Comparison of ENCODE assay signal across 20 cellular contexts in genomic region chr12:121288941-121289340, GRCh38. TPM values are rescaled to one million over a fixed set of nuclear protein-coding genes. Genes with fewer than 3 reads are reported as not detected.
DNase-seq lines count a peak whose midpoint lies in the region; ATAC-seq and TF ChIP-seq lines count a peak whose summit lies in the region.
"Had no signal": no experiment of that assay in that cellular context is flagged by ENCODE, and none has a peak within 500 bp of the region (broad histone marks: within the 10 kb centered on the region; RNA-seq: fewer than 3 reads in every experiment).

No MANE protein-coding gene starts in this region.

- H3K36me3 ChIP-seq in upper lobe of left lung (peaks cover 0 to 12% (median 0%) of the 10 kb centered on the region in 4 donors), endodermal cell (ENCODE audit: control insufficient read depth, insufficient read depth, low read length) (peaks cover 16% of the 10 kb centered on the region)

- H3K9me3 Mint-ChIP-seq in mesothelial cell of epicardium (no peaks in the 10 kb centered on the region), endodermal cell (no peaks in the 10 kb centered on the region)
- H3K9me3 Mint-ChIP-seq: activated CD4-positive, alpha-beta T cell treated with anti-CD3 and anti-CD28 coated beads, Interleukin-2, amount 10 ng/mL, durations not matched to agents 7 days and 5 days; activated naive CD4-positive, alpha-beta T cell treated with anti-CD3 and anti-CD28 coated beads, Interleukin-2, amount 50 U/mL, for 24 hours; effector memory CD8-positive, alpha-beta T cell; stimulated activated effector memory CD8-positive, alpha-beta T cell treated with anti-CD3 and anti-CD28 coated beads, Interleukin-12 subunit alpha, Interleukin-12 subunit beta, amount 100 ng/mL, for 72 hours had no signal

- intact Hi-C loops in dorsolateral prefrontal cortex (cut with DNase I): no loop called here

- WGBS in upper lobe of left lung, 2 donors: 44 to 66% methylated on average over 7 of the region's 7 CpGs
- 79 to 100% methylated on average over 1 to 7 of the region's 7 CpGs for WGBS in endodermal cell (ENCODE audit: insufficient coverage in 1 of 2, insufficient read length in 1 of 2), 2 experiments

- H3K4me1 ChIP-seq in upper lobe of left lung (peaks cover 12 to 28% (median 26%) of the 10 kb centered on the region in 4 donors), endodermal cell (ENCODE audit: control insufficient read depth, insufficient read depth, low read length) (peaks cover 7% of the 10 kb centered on the region)
- H3K4me1 ChIP-seq: BE2C had no signal

- TF ChIP-seq CTCF in NB4 (IDR thresholded peaks at IDR 0.05; ENCODE audit: low read depth, low read length) (no peak), dorsolateral prefrontal cortex (IDR thresholded peaks at IDR 0.05 in 54 of 56, conservative IDR thresholded peaks at IDR 0.05 in 2 of 56; ENCODE audit: low read depth in 1 of 56, partially characterized antibody in 56 of 56) (no peak), mesothelial cell of epicardium (IDR thresholded peaks at IDR 0.05; ENCODE audit: unreplicated experiment) (no peak), upper lobe of left lung (IDR thresholded peaks at IDR 0.05) (no peak), endodermal cell (conservative IDR thresholded peaks at IDR 0.05) (no peak)

- no peak for TF ChIP-seq EP300 in upper lobe of left lung (IDR thresholded peaks at IDR 0.05)

- H3K4me3 ChIP-seq in NB4 (ENCODE audit: low read depth, low read length) (no peak overlapping the region), dorsolateral prefrontal cortex (peak overlapping the region in 15 of 59 donors; percentile 1 to 35 (median 16)), upper lobe of left lung (no peak overlapping the region), endodermal cell (ENCODE audit: low read length) (no peak overlapping the region)

- H3K9me3 ChIP-seq in upper lobe of left lung (no peaks in the 10 kb centered on the region), endodermal cell (ENCODE audit: control insufficient read depth, low read length) (no peaks in the 10 kb centered on the region)
- H3K9me3 ChIP-seq: BE2C had no signal

- peaks cover 10% of the 10 kb centered on the region for H3K36me3 Mint-ChIP-seq in mesothelial cell of epicardium
- H3K36me3 Mint-ChIP-seq in endodermal cell (ENCODE audit: low read depth): peaks cover 49% of the 10 kb centered on the region

- H3K27me3 ChIP-seq in dorsolateral prefrontal cortex (no peaks in the 10 kb centered on the region), upper lobe of left lung (no peaks in the 10 kb centered on the region), endodermal cell (ENCODE audit: control insufficient read depth, insufficient read depth, low read length, poor library complexity, severe bottlenecking) (no peaks in the 10 kb centered on the region)
- H3K27me3 ChIP-seq: BE2C had no signal

- H3K4me1 Mint-ChIP-seq in mesothelial cell of epicardium (no peaks in the 10 kb centered on the region), endodermal cell (peaks cover 19% of the 10 kb centered on the region)

- no peak for ATAC-seq in upper lobe of left lung (ENCODE audit: low FRiP score in 2 of 2)
- ATAC-seq: effector memory CD8-positive, alpha-beta T cell; stimulated activated effector memory CD8-positive, alpha-beta T cell treated with anti-CD3 and anti-CD28 coated beads, Interleukin-12 subunit alpha, Interleukin-12 subunit beta, amount 100 ng/mL, for 72 hours had no signal

- H3K27me3 Mint-ChIP-seq in mesothelial cell of epicardium (ENCODE audit: low read depth) (no peaks in the 10 kb centered on the region), endodermal cell (ENCODE audit: insufficient read depth) (no peaks in the 10 kb centered on the region)
- H3K27me3 Mint-ChIP-seq: activated CD4-positive, alpha-beta T cell treated with anti-CD3 and anti-CD28 coated beads, Interleukin-2, amount 10 ng/mL, durations not matched to agents 7 days and 5 days; activated naive CD4-positive, alpha-beta T cell treated with anti-CD3 and anti-CD28 coated beads, Interleukin-2, amount 50 U/mL, for 24 hours; effector memory CD8-positive, alpha-beta T cell had no signal

- peak overlapping the region; percentile 25 for H3K27ac Mint-ChIP-seq in mesothelial cell of epicardium
- no peak overlapping the region for H3K27ac Mint-ChIP-seq in endodermal cell
- H3K27ac Mint-ChIP-seq: activated CD4-positive, alpha-beta T cell treated with anti-CD3 and anti-CD28 coated beads, Interleukin-2, amount 10 ng/mL, durations not matched to agents 7 days and 5 days; activated naive CD4-positive, alpha-beta T cell treated with anti-CD3 and anti-CD28 coated beads, Interleukin-2, amount 50 U/mL, for 24 hours; stimulated activated effector memory CD8-positive, alpha-beta T cell treated with anti-CD3 and anti-CD28 coated beads, Interleukin-12 subunit alpha, Interleukin-12 subunit beta, amount 100 ng/mL, for 72 hours had no signal

- DNase-seq in NB4 (ENCODE audit: low read depth) (peak; percentile 26), dorsolateral prefrontal cortex (no peak), mesothelial cell of epicardium (ENCODE audit: low spot score in 2 of 2, unreplicated experiment in 2 of 2) (no peak), upper lobe of left lung (no peak), NCI-H1048 (lab: John Stamatoyannopoulos, UW) (no peak), endodermal cell (no peak), iPS-NIHi11 (ENCODE audit: low spot score) (no peak)
- DNase-seq: activated CD4-positive, alpha-beta T cell treated with anti-CD3 and anti-CD28 coated beads, Interleukin-2, amount 10 ng/mL, durations not matched to agents 7 days and 5 days; BE2C; DMS53; effector memory CD8-positive, alpha-beta T cell; foreskin melanocyte; Karpas-422; midbrain; NCI-H146; NCI-H226; SHP77 treated with DMSO at 0.1 percent for 48 hours; T-helper 9 cell had no signal

- TF ChIP-seq POLR2A in NB4 (IDR thresholded peaks at IDR 0.05; ENCODE audit: extremely low read depth, insufficient read length) (no peak), upper lobe of left lung (IDR thresholded peaks at IDR 0.05) (no peak)

- peak overlapping the region in 55 of 59 donors; percentile 5 to 96 (median 70) for H3K27ac ChIP-seq in dorsolateral prefrontal cortex
- H3K27ac ChIP-seq in upper lobe of left lung: peak overlapping the region in 3 of 4 donors; percentile 32 to 51 (median 49)
- H3K27ac ChIP-seq in endodermal cell (ENCODE audit: low read depth, low read length): no peak overlapping the region

- H3K4me3 Mint-ChIP-seq in mesothelial cell of epicardium: no peak overlapping the region
- no peak overlapping the region for H3K4me3 Mint-ChIP-seq in endodermal cell
- H3K4me3 Mint-ChIP-seq: activated CD4-positive, alpha-beta T cell treated with anti-CD3 and anti-CD28 coated beads, Interleukin-2, amount 10 ng/mL, durations not matched to agents 7 days and 5 days; activated naive CD4-positive, alpha-beta T cell treated with anti-CD3 and anti-CD28 coated beads, Interleukin-2, amount 50 U/mL, for 24 hours; effector memory CD8-positive, alpha-beta T cell; stimulated activated effector memory CD8-positive, alpha-beta T cell treated with anti-CD3 and anti-CD28 coated beads, Interleukin-12 subunit alpha, Interleukin-12 subunit beta, amount 100 ng/mL, for 72 hours had no signal

- no peak overlapping the region for H3K9ac ChIP-seq in endodermal cell (ENCODE audit: extremely low read depth, low read length, poor library complexity, severe bottlenecking)

RNA-seq across cellular contexts. Expression of gene CAMKK2, which starts 7.6 kb away (rescaled TPM):
- total RNA-seq in dorsolateral prefrontal cortex (100 to 1,000 TPM in 117 of 120 experiments, 10 to 100 TPM in 3; 52.8 to 279 (median 164) TPM), mesothelial cell of epicardium (25.9 to 28.1 TPM (median 27.6 TPM) in 3 replicates), upper lobe of left lung (10 to 100 TPM; 27.7 to 63.9 (median 41.7) TPM), endodermal cell (100 to 1,000 TPM in 1 of 2 donors, 10 to 100 TPM in 1; 95.8 to 113 TPM)
- 30.7 TPM for polyA plus RNA-seq in endodermal cell (2013, experiment 1 of 2)
- polyA plus RNA-seq in endodermal cell (2013, experiment 2 of 2): 29.4 TPM
